30 cellular contexts compared by ENCODE assay signal in the genomic region with DNA sequence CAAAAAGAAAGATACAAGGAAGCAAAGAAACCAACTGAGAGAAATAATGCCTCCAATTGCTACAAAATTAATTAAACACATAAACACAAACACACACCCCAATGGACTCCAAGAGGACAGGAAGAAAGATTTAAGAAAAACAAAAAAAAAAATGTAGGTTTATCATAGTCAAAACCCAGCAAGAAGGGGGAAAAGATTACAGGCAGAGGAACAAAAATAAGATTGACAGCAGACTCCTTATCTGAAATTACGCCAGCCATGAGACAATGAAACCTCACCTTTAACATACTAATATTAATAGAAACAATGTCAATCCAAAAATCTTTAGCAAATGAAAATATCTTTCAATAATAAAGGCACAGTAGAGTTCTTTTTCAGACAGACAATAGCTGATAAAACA.
"Had no signal": no experiment of that assay in that cellular context is flagged by ENCODE, and none has a peak within 500 bp of the region (broad histone marks: within the 10 kb centered on the region; RNA-seq: fewer than 3 reads in every experiment).

No MANE protein-coding gene starts in this region.

- H3K27ac Mint-ChIP-seq: activated CD8-positive, alpha-beta T cell treated with anti-CD3 and anti-CD28 coated beads for 36 hours; activated naive CD4-positive, alpha-beta T cell treated with anti-CD3 and anti-CD28 coated beads, Interleukin-2, amount 50 U/mL, for 24 hours; activated naive CD8-positive, alpha-beta T cell treated with anti-CD3 and anti-CD28 coated beads, Interleukin-2, amount 10 ng/mL, durations not matched to agents 7 days and 5 days; activated T-cell treated with anti-CD3 and anti-CD28 coated beads, Interleukin-2, amount 50 U/mL, for 72 hours; activated T-helper 17 cell treated with anti-CD3 and anti-CD28 coated beads, Interleukin-2, amount 50 U/mL, for 72 hours had no signal

- H3K27me3 ChIP-seq: body of pancreas, breast epithelium had no signal

- ATAC-seq: activated CD8-positive, alpha-beta T cell treated with anti-CD3 and anti-CD28 coated beads for 36 hours; activated T-cell treated with anti-CD3 and anti-CD28 coated beads, Interleukin-2, amount 50 U/mL, for 72 hours; activated T-helper 17 cell treated with anti-CD3 and anti-CD28 coated beads, Interleukin-2, amount 50 U/mL, for 72 hours; body of pancreas; Right ventricle myocardium inferior had no signal

- H3K4me3 ChIP-seq: body of pancreas, breast epithelium, PC-9 had no signal

- H3K4me1 ChIP-seq: body of pancreas, breast epithelium had no signal

- H3K36me3 ChIP-seq: breast epithelium had no signal

- H3K4me3 Mint-ChIP-seq: activated CD8-positive, alpha-beta T cell treated with anti-CD3 and anti-CD28 coated beads for 36 hours; activated naive CD4-positive, alpha-beta T cell treated with anti-CD3 and anti-CD28 coated beads, Interleukin-2, amount 50 U/mL, for 24 hours; activated naive CD8-positive, alpha-beta T cell treated with anti-CD3 and anti-CD28 coated beads, Interleukin-2, amount 10 ng/mL, durations not matched to agents 7 days and 5 days; activated T-cell treated with anti-CD3 and anti-CD28 coated beads, Interleukin-2, amount 50 U/mL, for 72 hours; activated T-helper 17 cell treated with anti-CD3 and anti-CD28 coated beads, Interleukin-2, amount 50 U/mL, for 72 hours had no signal

- H3K27me3 Mint-ChIP-seq: activated CD8-positive, alpha-beta T cell treated with anti-CD3 and anti-CD28 coated beads for 36 hours; activated naive CD4-positive, alpha-beta T cell treated with anti-CD3 and anti-CD28 coated beads, Interleukin-2, amount 50 U/mL, for 24 hours; activated naive CD8-positive, alpha-beta T cell treated with anti-CD3 and anti-CD28 coated beads, Interleukin-2, amount 10 ng/mL, durations not matched to agents 7 days and 5 days; activated T-helper 17 cell treated with anti-CD3 and anti-CD28 coated beads, Interleukin-2, amount 50 U/mL, for 72 hours had no signal

- H3K27ac ChIP-seq: body of pancreas, breast epithelium, PC-9, RWPE1, VCaP had no signal

- H3K9me3 ChIP-seq: body of pancreas, breast epithelium had no signal

- DNase-seq: activated CD4-positive, alpha-beta T cell treated with anti-CD3 and anti-CD28 coated beads for 1 hour; activated CD4-positive, alpha-beta T cell treated with anti-CD3 and anti-CD28 coated beads for 48 hours; activated CD4-positive, CD25-positive, alpha-beta regulatory T cell; activated CD8-positive, alpha-beta T cell treated with anti-CD3 and anti-CD28 coated beads for 36 hours; activated gamma-delta T cell; activated naive CD4-positive, alpha-beta T cell treated with Interleukin-2 at 50 U/mL for 16 hours; activated naive CD8-positive, alpha-beta T cell treated with anti-CD3 and anti-CD28 coated beads, Interleukin-2, amount 10 ng/mL, durations not matched to agents 7 days and 5 days; activated T-cell treated with anti-CD3 and anti-CD28 coated beads, Interleukin-2, amount 50 U/mL, for 1 hour; activated T-cell treated with anti-CD3 and anti-CD28 coated beads, Interleukin-2, amount 50 U/mL, for 72 hours; body of pancreas; NCI-H1092 treated with DMSO at 0.1 percent for 48 hours; NCI-H1417; NCI-H146; NCI-H187; NCI-H2029 treated with DMSO at 0.1 percent for 48 hours; NCI-H2107; NCI-H2171; NCI-H510A; NCI-H526; NCI-H748 treated with DMSO at 0.1 percent for 48 hours; NK-92 treated with Interleukin-12 subunit alpha and Interleukin-12 subunit beta, amount 100 ng/mL, for 24 hours; PC-9; SW 1271; T1000 had no signal
